ENCODE assay signal across 20 cellular contexts in the genomic region with DNA sequence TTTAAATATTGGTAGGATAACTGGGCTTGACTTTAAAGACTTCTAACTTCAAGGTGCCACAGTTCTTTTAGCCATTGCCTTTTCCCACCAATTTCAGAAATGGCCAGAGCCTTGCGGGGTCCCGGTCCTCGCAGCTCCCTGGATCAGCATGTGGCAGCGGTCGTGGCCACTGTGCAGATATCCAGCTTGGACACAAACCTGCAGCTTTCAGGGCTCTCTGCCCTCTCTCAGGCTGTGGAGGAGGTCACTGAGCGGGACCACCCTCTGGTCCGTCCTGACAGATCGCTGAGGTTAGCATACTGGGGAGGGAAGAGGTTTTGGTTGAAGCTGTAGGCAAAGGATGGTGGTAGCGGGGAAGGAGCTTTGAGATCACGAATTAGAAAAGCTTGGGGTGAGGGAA. TPM values are rescaled to one million over a fixed set of nuclear protein-coding genes. Genes with fewer than 3 reads are reported as not detected.
"Had no signal": no experiment of that assay in that cellular context is flagged by ENCODE, and none has a peak within 500 bp of the region (broad histone marks: within the 10 kb centered on the region; RNA-seq: fewer than 3 reads in every experiment).

No MANE protein-coding gene starts in this region.

- H3K9me3 ChIP-seq: colonic mucosa, ovary, suprapubic skin, thyroid gland had no signal

- H3K27me3 Mint-ChIP-seq: type B pancreatic cell had no signal

- H3K4me1 ChIP-seq: colonic mucosa had no signal

- H3K27ac Mint-ChIP-seq: endodermal cell, mesothelial cell of epicardium, natural killer cell, type B pancreatic cell had no signal

- DNase-seq: colonic mucosa; dermis blood vessel endothelial cell; endodermal cell; foreskin melanocyte; head of caudate nucleus; hippocampal formation; natural killer cell; nucleus accumbens; ovary; right cardiac atrium; small intestine; stimulated activated CD4-positive, alpha-beta T cell treated with anti-CD3 and anti-CD28 coated beads, Interleukin-2, amount 100 ng/mL, for 48 hours; stimulated activated naive CD8-positive, alpha-beta T cell treated with anti-CD3 and anti-CD28 coated beads, Interleukin-15, Interleukin-2, amounts not matched to agents 100 U/mL and 50 U/mL, for 24 hours; thyroid gland had no signal

- H3K4me3 Mint-ChIP-seq: endodermal cell, mesothelial cell of epicardium, natural killer cell, neural crest cell, type B pancreatic cell had no signal

- H3K27ac ChIP-seq: colonic mucosa, ovary, suprapubic skin, thyroid gland had no signal

- H3K36me3 Mint-ChIP-seq: natural killer cell had no signal

- H3K4me3 ChIP-seq: colonic mucosa, ovary, suprapubic skin, thyroid gland had no signal

- H3K9me3 Mint-ChIP-seq: endodermal cell, mesothelial cell of epicardium, natural killer cell, neural crest cell, type B pancreatic cell had no signal

- H3K27me3 ChIP-seq: colonic mucosa, ovary, suprapubic skin, thyroid gland had no signal

- H3K36me3 ChIP-seq: colonic mucosa, ovary had no signal

RNA-seq across cellular contexts. Expression of gene TTBK1, which starts 54.9 kb away (rescaled TPM):
- total RNA-seq: dermis blood vessel endothelial cell, endothelial cell of umbilical vein, myocyte, suprapubic skin had no signal
